Comparison of ENCODE assay signal across 23 cellular contexts in the genomic region with DNA sequence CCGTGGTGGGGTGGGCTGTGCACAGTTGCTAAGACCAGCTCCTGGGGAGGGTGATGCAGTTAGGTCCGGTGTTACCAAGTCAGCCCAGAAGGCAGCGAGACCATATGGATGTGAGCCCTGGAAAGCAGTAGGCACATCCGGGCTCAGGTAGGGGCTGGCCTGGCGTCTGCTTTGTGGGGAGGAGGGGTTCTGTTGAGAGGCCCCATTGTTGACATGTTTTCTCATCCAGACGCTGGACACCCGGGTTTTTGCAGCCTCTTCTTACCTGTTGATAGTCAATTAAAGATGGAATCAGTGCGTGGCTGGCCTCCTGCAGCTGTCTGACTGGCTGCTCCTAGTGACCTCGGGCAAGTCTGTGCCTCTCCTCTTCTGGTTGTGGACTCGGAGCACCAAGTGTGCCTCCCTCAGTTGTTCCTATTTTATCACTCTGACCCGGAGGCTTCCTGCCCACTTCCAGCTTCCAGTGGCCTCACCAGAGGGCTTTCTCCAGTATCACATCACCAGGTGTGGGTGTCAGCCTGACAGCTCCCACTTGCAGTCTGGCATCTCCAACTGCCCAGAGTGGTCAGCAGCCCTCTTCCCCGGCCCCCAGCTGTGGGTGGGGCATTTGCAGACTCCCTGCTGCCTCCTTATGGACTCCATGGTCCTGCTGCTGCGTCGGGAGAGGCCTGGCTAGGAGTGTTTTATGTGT.
"Had no signal": no experiment of that assay in that cellular context is flagged by ENCODE, and none has a peak within 500 bp of the region (broad histone marks: within the 10 kb centered on the region; RNA-seq: fewer than 3 reads in every experiment).

No MANE protein-coding gene starts in this region.

- H3K4me2 ChIP-seq: neural progenitor cell, smooth muscle cell had no signal

- H3K27ac Mint-ChIP-seq: activated CD4-positive, alpha-beta memory T cell treated with anti-CD3 and anti-CD28 coated beads, Interleukin-2, amount 10 ng/mL, durations not matched to agents 7 days and 5 days; activated CD4-positive, alpha-beta T cell treated with anti-CD3 and anti-CD28 coated beads, Interleukin-2, amount 10 ng/mL, durations not matched to agents 24 days and 14 days; activated naive CD8-positive, alpha-beta T cell; stimulated activated naive CD8-positive, alpha-beta T cell treated with anti-CD3 and anti-CD28 coated beads, Interleukin-15, Interleukin-2, amounts not matched to agents 100 ng/mL and 50 ng/mL, for 24 hours; T-helper 17 cell had no signal

- H3K36me3 ChIP-seq: neural progenitor cell, thyroid gland had no signal

- H3K27me3 Mint-ChIP-seq: activated CD4-positive, alpha-beta memory T cell treated with anti-CD3 and anti-CD28 coated beads, Interleukin-2, amount 10 ng/mL, durations not matched to agents 7 days and 5 days; activated CD4-positive, alpha-beta T cell treated with anti-CD3 and anti-CD28 coated beads, Interleukin-2, amount 10 ng/mL, durations not matched to agents 24 days and 14 days; activated naive CD8-positive, alpha-beta T cell; naive thymus-derived CD8-positive, alpha-beta T cell; progenitor cell of endocrine pancreas; stimulated activated naive CD8-positive, alpha-beta T cell treated with anti-CD3 and anti-CD28 coated beads, Interleukin-15, Interleukin-2, amounts not matched to agents 100 ng/mL and 50 ng/mL, for 24 hours; T-helper 17 cell had no signal

- H3K4me3 ChIP-seq: adrenal gland, coronary artery, heart right ventricle, neural progenitor cell, sigmoid colon, smooth muscle cell, thyroid gland had no signal

- H3K9me3 ChIP-seq: adrenal gland, sigmoid colon, thyroid gland had no signal

- DNase-seq: activated CD4-positive, alpha-beta memory T cell treated with anti-CD3 and anti-CD28 coated beads, Interleukin-2, amount 10 ng/mL, durations not matched to agents 7 days and 5 days; activated CD4-positive, alpha-beta T cell treated with anti-CD3 and anti-CD28 coated beads, Interleukin-2, amount 10 ng/mL, durations not matched to agents 24 days and 14 days; adrenal gland; heart right ventricle; left colon; mesendoderm; naive thymus-derived CD8-positive, alpha-beta T cell; retina; sigmoid colon; stimulated activated CD4-positive, alpha-beta T cell treated with anti-CD3 and anti-CD28 coated beads, Interleukin-15, amount 100 ng/mL, for 24 hours; stimulated activated CD4-positive, alpha-beta T cell treated with anti-CD3 and anti-CD28 coated beads, Interleukin-2, amount 100 ng/mL, for 48 hours; stimulated activated CD8-positive, alpha-beta memory T cell treated with anti-CD3 and anti-CD28 coated beads, Interleukin-4, amount 100 ng/mL, for 48 hours; substantia nigra; SW 1271; T-helper 17 cell had no signal

- ATAC-seq: activated CD4-positive, CD25-positive, alpha-beta regulatory T cell treated with anti-CD3 and anti-CD28 coated beads, Interleukin-2, amount 50 U/mL, for 24 hours; left colon; naive thymus-derived CD8-positive, alpha-beta T cell; T-helper 17 cell had no signal

- H3K27me3 ChIP-seq: adrenal gland, heart right ventricle, neural progenitor cell, sigmoid colon, thyroid gland had no signal

- H3K9ac ChIP-seq: neural progenitor cell had no signal

- H2AFZ ChIP-seq: neural progenitor cell had no signal

- H3K27ac ChIP-seq: adrenal gland, coronary artery, heart right ventricle, neural progenitor cell, sigmoid colon, thyroid gland had no signal

- H3K4me3 Mint-ChIP-seq: activated CD4-positive, alpha-beta memory T cell treated with anti-CD3 and anti-CD28 coated beads, Interleukin-2, amount 10 ng/mL, durations not matched to agents 7 days and 5 days; activated CD4-positive, alpha-beta T cell treated with anti-CD3 and anti-CD28 coated beads, Interleukin-2, amount 10 ng/mL, durations not matched to agents 24 days and 14 days; activated naive CD8-positive, alpha-beta T cell; neural progenitor cell; stimulated activated naive CD8-positive, alpha-beta T cell treated with anti-CD3 and anti-CD28 coated beads, Interleukin-15, Interleukin-2, amounts not matched to agents 100 ng/mL and 50 ng/mL, for 24 hours; T-helper 17 cell had no signal
